1 cellular context compared by ENCODE assay signal in genomic region chr21:44392916-44393315, GRCh38.
TF ChIP-seq lines count a peak whose summit lies in the region.

No MANE protein-coding gene starts in this region.

TF ChIP-seq in GM23338, 12 proteins besides CTCF, POLR2A, EP300 and RAD21 (continued from another document):
- TF ChIP-seq ETS1 (IDR thresholded peaks at IDR 0.05) (no peak), ZNF331 (CRISPR knock-in tag; IDR thresholded peaks at IDR 0.05; ENCODE audit: low read depth) (no peak), ZNF114 (CRISPR knock-in tag; IDR thresholded peaks at IDR 0.05) (no peak), REST (IDR thresholded peaks at IDR 0.05; ENCODE audit: unreplicated experiment) (no peak), EZH2 (IDR thresholded peaks at IDR 0.05; ENCODE audit: low read depth, unreplicated experiment) (no peak)
TF ChIP-seq in GM23338: peak in this region for 0.
